ENCODE assay signal across 9 cellular contexts in genomic region chr9:114371986-114372917, GRCh38. TPM values are rescaled to one million over a fixed set of nuclear protein-coding genes. Genes with fewer than 3 reads are reported as not detected.
DNase-seq lines count a peak whose midpoint lies in the region; ATAC-seq and TF ChIP-seq lines count a peak whose summit lies in the region.
"Had no signal": no experiment of that assay in that cellular context is flagged by ENCODE, and none has a peak within 500 bp of the region (broad histone marks: within the 10 kb centered on the region; RNA-seq: fewer than 3 reads in every experiment).

No MANE protein-coding gene starts in this region.

- H3K4me1 ChIP-seq in CD8-positive, alpha-beta memory T cell (ENCODE audit: insufficient read depth, low read length): peaks cover 94% of the 10 kb centered on the region

- POLR2A ChIA-PET in CD8-positive, alpha-beta memory T cell (lab: Charles Lee): interaction anchor here (0.5 to 14.5 kb wide), 7 partner anchors 9 to 363 kb away, joined by 3 to 341 read pairs (median 5); partner anchors contain the start of gene AKNA

- peak overlapping the region; percentile 81 for H3K27ac ChIP-seq in CD8-positive, alpha-beta memory T cell (ENCODE audit: low read depth, low read length)
- peak overlapping the region; percentile 32 to 73 for H3K27ac ChIP-seq in coronary artery

- H3K36me3 ChIP-seq in CD8-positive, alpha-beta memory T cell (ENCODE audit: insufficient read depth, low read length): peaks cover 56% of the 10 kb centered on the region

- H3K27me3 ChIP-seq in CD8-positive, alpha-beta memory T cell (ENCODE audit: insufficient read depth, low read length, poor library complexity, severe bottlenecking): no peaks in the 10 kb centered on the region

- ATAC-seq in GM21786 (IDR thresholded peaks at IDR 0.05; ENCODE audit: unreplicated experiment) (peak; percentile 36), SK-N-SH treated with all-trans-retinoic acid at 6 μM for 48 hours (peak; percentile 47), HG03025 (IDR thresholded peaks at IDR 0.05; ENCODE audit: low FRiP score, unreplicated experiment) (no peak), GM18873 (IDR thresholded peaks at IDR 0.05; ENCODE audit: low FRiP score, unreplicated experiment) (no peak)

- DNase-seq in CD8-positive, alpha-beta memory T cell: peak; percentile 30 to 67 (median 61)
- DNase-seq in coronary artery (ENCODE audit: low spot score) (no peak), nephron progenitor cell (no peak), medulla oblongata (ENCODE audit: extremely low spot score) (no peak)

- peak overlapping the region; percentile 72 to 91 (median 82) for H3K4me3 Mint-ChIP-seq in CD8-positive, alpha-beta memory T cell
- no peak overlapping the region for H3K4me3 Mint-ChIP-seq in nephron progenitor cell

- peaks cover 0 to 3% of the 10 kb centered on the region in 2 donors for H3K27me3 Mint-ChIP-seq in CD8-positive, alpha-beta memory T cell
- no peaks in the 10 kb centered on the region for H3K27me3 Mint-ChIP-seq in nephron progenitor cell (ENCODE audit: low read depth, poor library complexity)

- H3K4me1 Mint-ChIP-seq in CD8-positive, alpha-beta memory T cell: peaks cover 89 to 97% (median 96%) of the 10 kb centered on the region in 3 donors
- H3K4me1 Mint-ChIP-seq in nephron progenitor cell: peaks cover 40% of the 10 kb centered on the region

- H3K27ac Mint-ChIP-seq in CD8-positive, alpha-beta memory T cell: peak overlapping the region; percentile 81 to 99 (median 93)
- H3K27ac Mint-ChIP-seq in nephron progenitor cell: peak overlapping the region; percentile 85

- H3K9me3 ChIP-seq in CD8-positive, alpha-beta memory T cell (ENCODE audit: low read length): no peaks in the 10 kb centered on the region

- H3K36me3 Mint-ChIP-seq in CD8-positive, alpha-beta memory T cell: peaks cover 18 to 92% (median 30%) of the 10 kb centered on the region in 3 donors
- peaks cover 10% of the 10 kb centered on the region for H3K36me3 Mint-ChIP-seq in nephron progenitor cell (ENCODE audit: low read depth)

- H3K9me3 Mint-ChIP-seq in CD8-positive, alpha-beta memory T cell: no peaks in the 10 kb centered on the region
- no peaks in the 10 kb centered on the region for H3K9me3 Mint-ChIP-seq in nephron progenitor cell

- TF ChIP-seq CTCF in coronary artery (IDR thresholded peaks at IDR 0.05) (no peak), nephron progenitor cell (IDR thresholded peaks at IDR 0.05) (no peak)

- H3K4me3 ChIP-seq in CD8-positive, alpha-beta memory T cell (ENCODE audit: low read length): peak overlapping the region; percentile 38
- no peak overlapping the region for H3K4me3 ChIP-seq in coronary artery

- CTCF ChIA-PET in CD8-positive, alpha-beta memory T cell (lab: Charles Lee): interaction anchor here (1.1 to 15.5 kb wide), 11 partner anchors 9 to 131 kb away, joined by 3 to 245 read pairs (median 5); partner anchors contain the start of gene AKNA

TF ChIP-seq in SK-N-SH treated with all-trans-retinoic acid at 6 μM for 48 hours, 23 proteins besides CTCF, POLR2A, EP300 and RAD21:
- TF ChIP-seq GLIS3 (CRISPR knock-in tag; IDR thresholded peaks at IDR 0.05) (no peak), POU6F1 (CRISPR knock-in tag; IDR thresholded peaks at IDR 0.05; ENCODE audit: borderline replicate concordance, low read depth) (no peak), TCF4 (CRISPR knock-in tag; IDR thresholded peaks at IDR 0.05; ENCODE audit: borderline replicate concordance) (no peak), TSHZ2 (CRISPR knock-in tag; IDR thresholded peaks at IDR 0.05) (no peak), ZNF8 (CRISPR knock-in tag; IDR thresholded peaks at IDR 0.05) (no peak), ZC3H10 (CRISPR knock-in tag; IDR thresholded peaks at IDR 0.05) (no peak), PPARA (CRISPR knock-in tag; IDR thresholded peaks at IDR 0.05; ENCODE audit: borderline replicate concordance) (no peak), ZNF565 (CRISPR knock-in tag; conservative IDR thresholded peaks at IDR 0.05; ENCODE audit: low read depth) (no peak), TOX (CRISPR knock-in tag; IDR thresholded peaks at IDR 0.05; ENCODE audit: borderline replicate concordance) (no peak), RARB (CRISPR knock-in tag; IDR thresholded peaks at IDR 0.05) (no peak), ISL1 (CRISPR knock-in tag; IDR thresholded peaks at IDR 0.05) (no peak), ZFP30 (CRISPR knock-in tag; IDR thresholded peaks at IDR 0.05) (no peak)

RNA-seq across cellular contexts. Expression of gene AKNA, which starts 15.5 kb away (rescaled TPM):
- 100 to 1,000 TPM; 126 TPM for total RNA-seq in CD8-positive, alpha-beta memory T cell
- polyA plus RNA-seq in CD8-positive, alpha-beta memory T cell: 45.6 TPM

RNA-seq across cellular contexts. Expression of gene ORM2, which starts 42.6 kb away (rescaled TPM):
- total RNA-seq in CD8-positive, alpha-beta memory T cell: not detected
- polyA plus RNA-seq in CD8-positive, alpha-beta memory T cell: not detected
- total RNA-seq: dermis microvascular lymphatic vessel endothelial cell had no signal

RNA-seq across cellular contexts. Expression of gene ORM1, which starts 49.4 kb away (rescaled TPM):
- total RNA-seq in CD8-positive, alpha-beta memory T cell: not detected
- not detected for polyA plus RNA-seq in CD8-positive, alpha-beta memory T cell
- total RNA-seq: dermis microvascular lymphatic vessel endothelial cell had no signal

Comparison
In these comparisons a context has a peak if more than half of its experiments do, and no peak if none do; other contexts are left out.
1. DNase-seq: peak in CD8-positive, alpha-beta memory T cell (5 of 5); none in coronary artery (single experiment), nephron progenitor cell (single experiment) and medulla oblongata (single experiment).
2. ATAC-seq: peak in GM21786 (single experiment) and SK-N-SH treated with all-trans-retinoic acid at 6 μM for 48 hours (single experiment); none in HG03025 (single experiment) and GM18873 (single experiment).